In genomic region chr3:98900265-98901031, GRCh38 we compare ENCODE assay signal across 8 cellular contexts. TPM values are rescaled to one million over a fixed set of nuclear protein-coding genes. Genes with fewer than 3 reads are reported as not detected.
A peak's percentile ranks its signal among the peaks of the same experiment; 100 is the strongest.
DNase-seq lines count a peak whose midpoint lies in the region; ATAC-seq and TF ChIP-seq lines count a peak whose summit lies in the region.

No MANE protein-coding gene starts in this region.

- no peaks in the 10 kb centered on the region for H3K9me3 ChIP-seq in effector memory CD4-positive, alpha-beta T cell (ENCODE audit: control insufficient read depth, low read length)
- H3K9me3 ChIP-seq in neutrophil: no peaks in the 10 kb centered on the region

- DNase-seq in Caki2 (ENCODE audit: low read depth) (peak; percentile 48), NCI-H1105 treated with DMSO at 0.1 percent for 48 hours (lab: John Stamatoyannopoulos, UW) (peak; percentile 43), GM10248 (ENCODE audit: extremely low spot score) (no peak), midbrain (lab: John Stamatoyannopoulos, UW) (no peak), HPDE6-E6E7 (ENCODE audit: extremely low spot score) (no peak)
- no peak for DNase-seq in effector memory CD4-positive, alpha-beta T cell

- no peak overlapping the region for H3K27ac ChIP-seq in effector memory CD4-positive, alpha-beta T cell (ENCODE audit: insufficient read depth, low read length, poor library complexity, severe bottlenecking)
- H3K27ac ChIP-seq in neutrophil: no peak overlapping the region

- POLR2A ChIA-PET in GM10248 (lab: Yijun Ruan, JAX): no interaction called here

- in situ Hi-C loops in Caki2 (cut with HindIII; ENCODE audit: low pct_unique_long_range_greater_than_20kb, low sequenced_read_pairs): no loop called here

- no peak for TF ChIP-seq CTCF in neutrophil (IDR thresholded peaks at IDR 0.05)
- no peak for TF ChIP-seq CTCF in GM10248 (IDR thresholded peaks at IDR 0.05; ENCODE audit: control extremely low read depth, extremely low read depth, low read depth, missing control alignments)

- no peaks in the 10 kb centered on the region for H3K36me3 ChIP-seq in effector memory CD4-positive, alpha-beta T cell (ENCODE audit: control insufficient read depth, insufficient read depth, low read length)
- no peaks in the 10 kb centered on the region for H3K36me3 ChIP-seq in neutrophil

- H3K4me1 ChIP-seq in effector memory CD4-positive, alpha-beta T cell (ENCODE audit: control insufficient read depth, insufficient read depth, low read length, poor library complexity, severe bottlenecking): no peaks in the 10 kb centered on the region
- H3K4me1 ChIP-seq in neutrophil (ENCODE audit: control insufficient read depth in 1 of 2, insufficient read depth in 1 of 2, low read depth in 1 of 2, low read length in 1 of 2): peaks cover 13 to 14% of the 10 kb centered on the region in 2 experiments

- H3K4me3 ChIP-seq in effector memory CD4-positive, alpha-beta T cell (ENCODE audit: insufficient read depth, low read depth, low read length, poor library complexity, severe bottlenecking): peak overlapping the region; percentile 66
- peak overlapping the region; percentile 67 to 71 for H3K4me3 ChIP-seq in neutrophil (ENCODE audit: low read depth in 1 of 2, low read length in 1 of 2)

- CTCF ChIA-PET in GM10248 (lab: Yijun Ruan, JAX): interaction anchor here (1.6 kb wide), 1 partner anchor 10 kb away, joined by 5 read pairs; no protein-coding TSS in a partner anchor

- ATAC-seq in GM18873 (IDR thresholded peaks at IDR 0.05; ENCODE audit: low FRiP score, unreplicated experiment): no peak

- peaks cover 4% of the 10 kb centered on the region for H3K27me3 ChIP-seq in effector memory CD4-positive, alpha-beta T cell (replicated peaks; ENCODE audit: control insufficient read depth, insufficient read depth, low read length, poor library complexity, severe bottlenecking)
- H3K27me3 ChIP-seq in neutrophil: peaks cover 52% of the 10 kb centered on the region

RNA-seq across cellular contexts. Expression of gene DCBLD2, which starts 1.0 kb away (rescaled TPM):
- total RNA-seq in Caki2 (2014; rRNA removed; shearing (Covaris generic); ENCODE audit: low replicate concordance): 138 and 139 TPM in 2 replicates

Comparison
In these comparisons a context has a peak if more than half of its experiments do, and no peak if none do; other contexts are left out.
1. DNase-seq: peak in Caki2 (single experiment) and NCI-H1105 treated with DMSO at 0.1 percent for 48 hours (single experiment); none in effector memory CD4-positive, alpha-beta T cell (0 of 3), GM10248 (single experiment), midbrain (single experiment) and HPDE6-E6E7 (single experiment).